In genomic region chr21:41880153-41880552, GRCh38 we compare ENCODE assay signal across 10 cellular contexts. TPM values are rescaled to one million over a fixed set of nuclear protein-coding genes. Genes with fewer than 3 reads are reported as not detected.
DNase-seq lines count a peak whose midpoint lies in the region; ATAC-seq and TF ChIP-seq lines count a peak whose summit lies in the region.
"Had no signal": no experiment of that assay in that cellular context is flagged by ENCODE, and none has a peak within 500 bp of the region (broad histone marks: within the 10 kb centered on the region; RNA-seq: fewer than 3 reads in every experiment).

No MANE protein-coding gene starts in this region.

- H3K4me3 ChIP-seq in left ventricle myocardium inferior (peak overlapping the region; percentile 92), right atrium auricular region (peak overlapping the region in 1 of 2 donors; percentile 76), liver (ENCODE audit: low read depth in 1 of 3, low read length in 3 of 3) (peak overlapping the region in 2 of 3 donors; percentile 86 to 97)

- H3K27me3 Mint-ChIP-seq in activated T-helper 17 cell treated with anti-CD3 and anti-CD28 coated beads, Interleukin-2, amount 50 U/mL, for 72 hours = no peaks in the 10 kb centered on the region

- H3K9me3 ChIP-seq in left ventricle myocardium inferior (replicated peaks) = no peaks in the 10 kb centered on the region
- no peaks in the 10 kb centered on the region for H3K9me3 ChIP-seq in right atrium auricular region
- no peaks in the 10 kb centered on the region for H3K9me3 ChIP-seq in liver (ENCODE audit: control insufficient read depth in 4 of 4, low read length in 3 of 4)
- H3K9me3 ChIP-seq: colonic mucosa had no signal

- DNase-seq in left ventricle myocardium inferior = no peak
- DNase-seq in right atrium auricular region (ENCODE audit: low spot score) = no peak
- no peak for DNase-seq in NCI-H146 (lab: John Stamatoyannopoulos, UW)
- no peak for DNase-seq in AG08395 (ENCODE audit: low spot score)
- no peak for DNase-seq in NCI-H1436 (lab: John Stamatoyannopoulos, UW)
- DNase-seq: NCI-H2171 had no signal

- no peak overlapping the region for H3K27ac ChIP-seq in left ventricle myocardium inferior (replicated peaks)
- H3K27ac ChIP-seq in right atrium auricular region = peak overlapping the region in 1 of 2 donors; percentile 81
- no peak overlapping the region for H3K27ac ChIP-seq in liver (ENCODE audit: low read depth in 1 of 2, low read length in 2 of 2)

- H3K27me3 ChIP-seq in left ventricle myocardium inferior (ENCODE audit: low read depth) (no peaks in the 10 kb centered on the region), right atrium auricular region (no peaks in the 10 kb centered on the region), liver (ENCODE audit: control insufficient read depth in 4 of 4, insufficient read depth in 4 of 4, low read length in 3 of 4) (no peaks in the 10 kb centered on the region)
- H3K27me3 ChIP-seq: colonic mucosa had no signal

- H3K4me1 Mint-ChIP-seq in activated T-helper 17 cell treated with anti-CD3 and anti-CD28 coated beads, Interleukin-2, amount 50 U/mL, for 72 hours = peaks cover 17% of the 10 kb centered on the region

- TF ChIP-seq CTCF in left ventricle myocardium inferior (IDR thresholded peaks at IDR 0.05; ENCODE audit: borderline replicate concordance) (no peak), right atrium auricular region (IDR thresholded peaks at IDR 0.05) (no peak), liver (IDR thresholded peaks at IDR 0.05; ENCODE audit: low read depth, low read length, missing input control) (no peak)

- H3K36me3 Mint-ChIP-seq in activated T-helper 17 cell treated with anti-CD3 and anti-CD28 coated beads, Interleukin-2, amount 50 U/mL, for 72 hours (ENCODE audit: low read depth) = peaks cover 13% of the 10 kb centered on the region

- no peaks in the 10 kb centered on the region for H3K9me3 Mint-ChIP-seq in activated T-helper 17 cell treated with anti-CD3 and anti-CD28 coated beads, Interleukin-2, amount 50 U/mL, for 72 hours

- peak overlapping the region in 1 of 2 donors; percentile 75 for H3K9ac ChIP-seq in liver (ENCODE audit: low read depth in 1 of 2, low read length in 2 of 2)

- WGBS in liver = 95% methylated on average over 9 of the region's 9 CpGs

- no peak for ATAC-seq in activated T-helper 17 cell treated with anti-CD3 and anti-CD28 coated beads, Interleukin-2, amount 50 U/mL, for 72 hours (replicated peaks)
- ATAC-seq in GM19023 (IDR thresholded peaks at IDR 0.05; ENCODE audit: unreplicated experiment) = no peak

- intact Hi-C loops in left ventricle myocardium inferior (cut with micrococcal nuclease) = no loop called here

- H3K36me3 ChIP-seq in left ventricle myocardium inferior (no peaks in the 10 kb centered on the region), right atrium auricular region (no peaks in the 10 kb centered on the region), liver (ENCODE audit: control insufficient read depth in 4 of 4, insufficient read depth in 3 of 4, low read depth in 1 of 4, low read length in 3 of 4) (no peaks in the 10 kb centered on the region)
- H3K36me3 ChIP-seq: colonic mucosa had no signal

- H3K27ac Mint-ChIP-seq in activated T-helper 17 cell treated with anti-CD3 and anti-CD28 coated beads, Interleukin-2, amount 50 U/mL, for 72 hours = peak overlapping the region; percentile 92

- H3K4me3 Mint-ChIP-seq in activated T-helper 17 cell treated with anti-CD3 and anti-CD28 coated beads, Interleukin-2, amount 50 U/mL, for 72 hours = peak overlapping the region; percentile 81

- no peak for TF ChIP-seq RAD21 in liver (IDR thresholded peaks at IDR 0.05)

- H3K4me1 ChIP-seq in left ventricle myocardium inferior = peaks cover 22% of the 10 kb centered on the region
- peaks cover 0 to 5% of the 10 kb centered on the region in 2 donors for H3K4me1 ChIP-seq in right atrium auricular region
- H3K4me1 ChIP-seq in liver (ENCODE audit: control insufficient read depth in 4 of 4, insufficient read depth in 4 of 4, low read length in 3 of 4) = peaks cover 2 to 13% (median 6%) of the 10 kb centered on the region in 4 donors
- H3K4me1 ChIP-seq: colonic mucosa had no signal

TF ChIP-seq in liver, 16 proteins besides CTCF, POLR2A, EP300 and RAD21:
- TF ChIP-seq, protein P1, sequence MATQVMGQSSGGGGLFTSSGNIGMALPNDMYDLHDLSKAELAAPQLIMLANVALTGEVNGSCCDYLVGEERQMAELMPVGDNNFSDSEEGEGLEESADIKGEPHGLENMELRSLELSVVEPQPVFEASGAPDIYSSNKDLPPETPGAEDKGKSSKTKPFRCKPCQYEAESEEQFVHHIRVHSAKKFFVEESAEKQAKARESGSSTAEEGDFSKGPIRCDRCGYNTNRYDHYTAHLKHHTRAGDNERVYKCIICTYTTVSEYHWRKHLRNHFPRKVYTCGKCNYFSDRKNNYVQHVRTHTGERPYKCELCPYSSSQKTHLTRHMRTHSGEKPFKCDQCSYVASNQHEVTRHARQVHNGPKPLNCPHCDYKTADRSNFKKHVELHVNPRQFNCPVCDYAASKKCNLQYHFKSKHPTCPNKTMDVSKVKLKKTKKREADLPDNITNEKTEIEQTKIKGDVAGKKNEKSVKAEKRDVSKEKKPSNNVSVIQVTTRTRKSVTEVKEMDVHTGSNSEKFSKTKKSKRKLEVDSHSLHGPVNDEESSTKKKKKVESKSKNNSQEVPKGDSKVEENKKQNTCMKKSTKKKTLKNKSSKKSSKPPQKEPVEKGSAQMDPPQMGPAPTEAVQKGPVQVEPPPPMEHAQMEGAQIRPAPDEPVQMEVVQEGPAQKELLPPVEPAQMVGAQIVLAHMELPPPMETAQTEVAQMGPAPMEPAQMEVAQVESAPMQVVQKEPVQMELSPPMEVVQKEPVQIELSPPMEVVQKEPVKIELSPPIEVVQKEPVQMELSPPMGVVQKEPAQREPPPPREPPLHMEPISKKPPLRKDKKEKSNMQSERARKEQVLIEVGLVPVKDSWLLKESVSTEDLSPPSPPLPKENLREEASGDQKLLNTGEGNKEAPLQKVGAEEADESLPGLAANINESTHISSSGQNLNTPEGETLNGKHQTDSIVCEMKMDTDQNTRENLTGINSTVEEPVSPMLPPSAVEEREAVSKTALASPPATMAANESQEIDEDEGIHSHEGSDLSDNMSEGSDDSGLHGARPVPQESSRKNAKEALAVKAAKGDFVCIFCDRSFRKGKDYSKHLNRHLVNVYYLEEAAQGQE (IDR thresholded peaks at IDR 0.05) = no peak
- TF ChIP-seq FOXA2 (IDR thresholded peaks at IDR 0.05) = no peak
- no peak for TF ChIP-seq EGR1 (IDR thresholded peaks at IDR 0.05; ENCODE audit: low read depth in 2 of 2)
- no peak for TF ChIP-seq TAF1 (conservative IDR thresholded peaks at IDR 0.05)
- TF ChIP-seq SP1 (IDR thresholded peaks at IDR 0.05) = no peak
- no peak for TF ChIP-seq NR2F2 (IDR thresholded peaks at IDR 0.05)
- TF ChIP-seq, protein P2, sequence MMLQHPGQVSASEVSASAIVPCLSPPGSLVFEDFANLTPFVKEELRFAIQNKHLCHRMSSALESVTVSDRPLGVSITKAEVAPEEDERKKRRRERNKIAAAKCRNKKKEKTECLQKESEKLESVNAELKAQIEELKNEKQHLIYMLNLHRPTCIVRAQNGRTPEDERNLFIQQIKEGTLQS (IDR thresholded peaks at IDR 0.05) = no peak
- no peak for TF ChIP-seq FOXA1 (IDR thresholded peaks at IDR 0.05)
- TF ChIP-seq YY1 (IDR thresholded peaks at IDR 0.05) = no peak
- no peak for TF ChIP-seq HNF4G (IDR thresholded peaks at IDR 0.05)
- TF ChIP-seq RXRA (IDR thresholded peaks at IDR 0.05) = no peak
- no peak for TF ChIP-seq GABPA (IDR thresholded peaks at IDR 0.05 in 1 of 2, conservative IDR thresholded peaks at IDR 0.05 in 1 of 2)

RNA-seq across cellular contexts. Expression of gene PRDM15, which starts 1.0 kb away (rescaled TPM):
- 2.9 TPM for total RNA-seq in left ventricle myocardium inferior
- total RNA-seq in right atrium auricular region = 1 to 10 TPM; 2.6 to 4.2 TPM
- 10 to 100 TPM; 17.1 to 17.6 TPM for total RNA-seq in activated T-helper 17 cell treated with anti-CD3 and anti-CD28 coated beads, Interleukin-2, amount 50 U/mL, for 72 hours
- total RNA-seq in liver = 1 to 10 TPM; 2.8 to 5.7 TPM
- 1 to 10 TPM; 1.2 to 1.4 TPM for polyA plus RNA-seq in liver
